In genomic region chr1:93321720-93322119, GRCh38 we compare ENCODE assay signal across 35 cellular contexts.
"Had no signal": no experiment of that assay in that cellular context is flagged by ENCODE, and none has a peak within 500 bp of the region (broad histone marks: within the 10 kb centered on the region; RNA-seq: fewer than 3 reads in every experiment).

No MANE protein-coding gene starts in this region.

- FAIRE-seq: TTC549 had no signal

- H3K9me3 ChIP-seq: ascending aorta had no signal

- DNase-seq: activated B cell treated with CpG ODN at 0.5 μM for 24 hours; activated CD4-positive, alpha-beta memory T cell treated with anti-CD3 and anti-CD28 coated beads for 36 hours; activated CD4-positive, alpha-beta T cell treated with anti-CD3 and anti-CD28 coated beads for 4 hours; activated CD4-positive, alpha-beta T cell treated with anti-CD3 and anti-CD28 coated beads, Interleukin-2, amount 10 ng/mL, durations not matched to agents 24 days and 14 days; activated CD4-positive, alpha-beta T cell treated with anti-CD3 and anti-CD28 coated beads, Interleukin-2, amount 50 U/mL, for 1 hour; activated CD4-positive, alpha-beta T cell treated with anti-CD3 and anti-CD28 coated beads, Interleukin-2, amount 50 U/mL, for 4 hours; activated CD4-positive, CD25-positive, alpha-beta regulatory T cell treated with anti-CD3 and anti-CD28 coated beads, Interleukin-2, amount 50 U/mL, for 72 hours; activated CD8-positive, alpha-beta memory T cell treated with anti-CD3 and anti-CD28 coated beads, Interleukin-2, amount 50 U/mL, for 4 hours; activated CD8-positive, alpha-beta T cell treated with anti-CD3 and anti-CD28 coated beads for 36 hours; activated effector memory CD4-positive, alpha-beta T cell treated with Interleukin-2 at 50 U/mL for 16 hours; activated gamma-delta T cell; activated naive CD4-positive, alpha-beta T cell treated with anti-CD3 and anti-CD28 coated beads, Interleukin-2, amount 10 ng/mL, durations not matched to agents 7 days and 5 days; activated naive CD4-positive, alpha-beta T cell treated with Interleukin-2 at 50 U/mL for 16 hours; activated naive CD8-positive, alpha-beta T cell treated with anti-CD3 and anti-CD28 coated beads, Interleukin-2, amount 10 ng/mL, durations not matched to agents 7 days and 5 days; activated naive CD8-positive, alpha-beta T cell treated with anti-CD3 and anti-CD28 coated beads, Interleukin-2, amount 50 U/mL, for 24 hours; activated T-cell treated with anti-CD3 and anti-CD28 coated beads for 4 hours; activated T-cell treated with anti-CD3 and anti-CD28 coated beads, Interleukin-2, amount 50 U/mL, for 1 hour; activated T-cell treated with anti-CD3 and anti-CD28 coated beads, Interleukin-2, amount 50 U/mL, for 4 hours; activated T-cell treated with anti-CD3 and anti-CD28 coated beads, Interleukin-2, amount 50 U/mL, for 72 hours; amygdala; anterior cingulate cortex; central memory CD4-positive, alpha-beta T cell; T-helper 1 cell; T-helper 2 cell; T-helper 9 cell had no signal

- H3K27me3 Mint-ChIP-seq: activated B cell treated with CpG ODN at 0.5 μM for 24 hours; activated CD4-positive, alpha-beta memory T cell treated with anti-CD3 and anti-CD28 coated beads for 36 hours; activated CD4-positive, alpha-beta T cell treated with anti-CD3 and anti-CD28 coated beads, Interleukin-2, amount 10 ng/mL, durations not matched to agents 24 days and 14 days; activated CD8-positive, alpha-beta T cell treated with anti-CD3 and anti-CD28 coated beads for 36 hours; activated naive CD4-positive, alpha-beta T cell treated with anti-CD3 and anti-CD28 coated beads, Interleukin-2, amount 10 ng/mL, durations not matched to agents 7 days and 5 days; activated naive CD4-positive, alpha-beta T cell treated with anti-CD3 and anti-CD28 coated beads, Interleukin-2, amount 50 U/mL, for 24 hours; activated naive CD8-positive, alpha-beta T cell; activated naive CD8-positive, alpha-beta T cell treated with anti-CD3 and anti-CD28 coated beads, Interleukin-2, amount 10 ng/mL, durations not matched to agents 7 days and 5 days; activated naive CD8-positive, alpha-beta T cell treated with anti-CD3 and anti-CD28 coated beads, Interleukin-2, amount 50 U/mL, for 24 hours; activated T-helper 17 cell treated with anti-CD3 and anti-CD28 coated beads, Interleukin-2, amount 50 U/mL, for 72 hours had no signal

- H3K9me3 Mint-ChIP-seq: activated B cell treated with CpG ODN at 0.5 μM for 24 hours; activated CD4-positive, alpha-beta memory T cell treated with anti-CD3 and anti-CD28 coated beads for 36 hours; activated CD4-positive, alpha-beta T cell treated with anti-CD3 and anti-CD28 coated beads, Interleukin-2, amount 10 ng/mL, durations not matched to agents 24 days and 14 days; activated CD8-positive, alpha-beta T cell treated with anti-CD3 and anti-CD28 coated beads for 36 hours; activated naive CD4-positive, alpha-beta T cell treated with anti-CD3 and anti-CD28 coated beads, Interleukin-2, amount 10 ng/mL, durations not matched to agents 7 days and 5 days; activated naive CD4-positive, alpha-beta T cell treated with anti-CD3 and anti-CD28 coated beads, Interleukin-2, amount 50 U/mL, for 24 hours; activated naive CD8-positive, alpha-beta T cell treated with anti-CD3 and anti-CD28 coated beads, Interleukin-2, amount 10 ng/mL, durations not matched to agents 7 days and 5 days; activated naive CD8-positive, alpha-beta T cell treated with anti-CD3 and anti-CD28 coated beads, Interleukin-2, amount 50 U/mL, for 24 hours; activated T-cell treated with anti-CD3 and anti-CD28 coated beads, Interleukin-2, amount 50 U/mL, for 4 hours; activated T-cell treated with anti-CD3 and anti-CD28 coated beads, Interleukin-2, amount 50 U/mL, for 72 hours; activated T-helper 1 cell treated with anti-CD3 and anti-CD28 coated beads, Interleukin-12 subunit alpha, Interleukin-12 subunit beta, Interleukin-2, Interleukin-4 antibody, amounts not matched to agents 30 ng/mL and 10 ng/mL and 1 ng/mL, durations not matched to agents 14 hours and 24 hours and 36 hours; activated T-helper 17 cell treated with anti-CD3 and anti-CD28 coated beads, Interleukin-2, amount 50 U/mL, for 72 hours; T-helper 1 cell treated with Interleukin-12 subunit alpha and Interleukin-12 subunit beta and Interleukin-4 antibody, amounts not matched to agents 30 μg/mL and 1 μg/mL, for 36 hours; T-helper 2 cell treated with Interferon-gamma antibody and Interleukin-4, amounts not matched to agents 5 μg/mL and 100 μg/mL, for 36 hours had no signal

- H3K27ac ChIP-seq: ascending aorta, VCaP had no signal

- H3K27ac Mint-ChIP-seq: activated B cell treated with CpG ODN at 0.5 μM for 24 hours; activated CD4-positive, alpha-beta memory T cell treated with anti-CD3 and anti-CD28 coated beads for 36 hours; activated CD4-positive, alpha-beta T cell treated with anti-CD3 and anti-CD28 coated beads, Interleukin-2, amount 10 ng/mL, durations not matched to agents 24 days and 14 days; activated CD8-positive, alpha-beta T cell treated with anti-CD3 and anti-CD28 coated beads for 36 hours; activated naive CD4-positive, alpha-beta T cell treated with anti-CD3 and anti-CD28 coated beads, Interleukin-2, amount 10 ng/mL, durations not matched to agents 7 days and 5 days; activated naive CD4-positive, alpha-beta T cell treated with anti-CD3 and anti-CD28 coated beads, Interleukin-2, amount 50 U/mL, for 24 hours; activated naive CD8-positive, alpha-beta T cell; activated naive CD8-positive, alpha-beta T cell treated with anti-CD3 and anti-CD28 coated beads, Interleukin-2, amount 10 ng/mL, durations not matched to agents 7 days and 5 days; activated naive CD8-positive, alpha-beta T cell treated with anti-CD3 and anti-CD28 coated beads, Interleukin-2, amount 50 U/mL, for 24 hours; activated T-cell treated with anti-CD3 and anti-CD28 coated beads, Interleukin-2, amount 50 U/mL, for 72 hours; activated T-helper 1 cell treated with anti-CD3 and anti-CD28 coated beads, Interleukin-12 subunit alpha, Interleukin-12 subunit beta, Interleukin-2, Interleukin-4 antibody, amounts not matched to agents 30 ng/mL and 10 ng/mL and 1 ng/mL, durations not matched to agents 14 hours and 24 hours and 36 hours; activated T-helper 17 cell treated with anti-CD3 and anti-CD28 coated beads, Interleukin-2, amount 50 U/mL, for 72 hours; brain; T-helper 1 cell treated with Interleukin-12 subunit alpha and Interleukin-12 subunit beta and Interleukin-4 antibody, amounts not matched to agents 30 μg/mL and 1 μg/mL, for 36 hours; T-helper 2 cell treated with Interferon-gamma antibody and Interleukin-4, amounts not matched to agents 5 μg/mL and 100 μg/mL, for 36 hours had no signal

- H3K36me3 Mint-ChIP-seq: activated CD4-positive, alpha-beta memory T cell treated with anti-CD3 and anti-CD28 coated beads for 36 hours; activated naive CD4-positive, alpha-beta T cell treated with anti-CD3 and anti-CD28 coated beads, Interleukin-2, amount 10 ng/mL, durations not matched to agents 7 days and 5 days had no signal

- H3K36me3 ChIP-seq: ascending aorta had no signal

- H3K27me3 ChIP-seq: ascending aorta had no signal

- H3K4me1 ChIP-seq: ascending aorta had no signal

- ATAC-seq: activated CD8-positive, alpha-beta T cell treated with anti-CD3 and anti-CD28 coated beads for 36 hours; activated naive CD8-positive, alpha-beta T cell treated with anti-CD3 and anti-CD28 coated beads, Interleukin-2, amount 50 U/mL, for 24 hours; activated T-cell treated with anti-CD3 and anti-CD28 coated beads, Interleukin-2, amount 50 U/mL, for 4 hours; activated T-cell treated with anti-CD3 and anti-CD28 coated beads, Interleukin-2, amount 50 U/mL, for 72 hours; activated T-helper 17 cell treated with anti-CD3 and anti-CD28 coated beads, Interleukin-2, amount 50 U/mL, for 72 hours had no signal

- H3K4me3 ChIP-seq: ascending aorta had no signal

- H3K4me3 Mint-ChIP-seq: activated B cell treated with CpG ODN at 0.5 μM for 24 hours; activated CD4-positive, alpha-beta memory T cell treated with anti-CD3 and anti-CD28 coated beads for 36 hours; activated CD4-positive, alpha-beta T cell treated with anti-CD3 and anti-CD28 coated beads, Interleukin-2, amount 10 ng/mL, durations not matched to agents 24 days and 14 days; activated CD8-positive, alpha-beta T cell treated with anti-CD3 and anti-CD28 coated beads for 36 hours; activated naive CD4-positive, alpha-beta T cell treated with anti-CD3 and anti-CD28 coated beads, Interleukin-2, amount 10 ng/mL, durations not matched to agents 7 days and 5 days; activated naive CD4-positive, alpha-beta T cell treated with anti-CD3 and anti-CD28 coated beads, Interleukin-2, amount 50 U/mL, for 24 hours; activated naive CD8-positive, alpha-beta T cell; activated naive CD8-positive, alpha-beta T cell treated with anti-CD3 and anti-CD28 coated beads, Interleukin-2, amount 10 ng/mL, durations not matched to agents 7 days and 5 days; activated naive CD8-positive, alpha-beta T cell treated with anti-CD3 and anti-CD28 coated beads, Interleukin-2, amount 50 U/mL, for 24 hours; activated T-cell treated with anti-CD3 and anti-CD28 coated beads, Interleukin-2, amount 50 U/mL, for 4 hours; activated T-cell treated with anti-CD3 and anti-CD28 coated beads, Interleukin-2, amount 50 U/mL, for 72 hours; activated T-helper 1 cell treated with anti-CD3 and anti-CD28 coated beads, Interleukin-12 subunit alpha, Interleukin-12 subunit beta, Interleukin-2, Interleukin-4 antibody, amounts not matched to agents 30 ng/mL and 10 ng/mL and 1 ng/mL, durations not matched to agents 14 hours and 24 hours and 36 hours; activated T-helper 17 cell treated with anti-CD3 and anti-CD28 coated beads, Interleukin-2, amount 50 U/mL, for 72 hours; brain; T-helper 1 cell treated with Interleukin-12 subunit alpha and Interleukin-12 subunit beta and Interleukin-4 antibody, amounts not matched to agents 30 μg/mL and 1 μg/mL, for 36 hours; T-helper 2 cell treated with Interferon-gamma antibody and Interleukin-4, amounts not matched to agents 5 μg/mL and 100 μg/mL, for 36 hours had no signal

- H3K4me1 Mint-ChIP-seq: activated B cell treated with CpG ODN at 0.5 μM for 24 hours; activated CD4-positive, alpha-beta T cell treated with anti-CD3 and anti-CD28 coated beads, Interleukin-2, amount 10 ng/mL, durations not matched to agents 24 days and 14 days; activated naive CD4-positive, alpha-beta T cell treated with anti-CD3 and anti-CD28 coated beads, Interleukin-2, amount 10 ng/mL, durations not matched to agents 7 days and 5 days; activated naive CD4-positive, alpha-beta T cell treated with anti-CD3 and anti-CD28 coated beads, Interleukin-2, amount 50 U/mL, for 24 hours; activated naive CD8-positive, alpha-beta T cell treated with anti-CD3 and anti-CD28 coated beads, Interleukin-2, amount 10 ng/mL, durations not matched to agents 7 days and 5 days; activated naive CD8-positive, alpha-beta T cell treated with anti-CD3 and anti-CD28 coated beads, Interleukin-2, amount 50 U/mL, for 24 hours; activated T-helper 17 cell treated with anti-CD3 and anti-CD28 coated beads, Interleukin-2, amount 50 U/mL, for 72 hours had no signal
